Comparison of ENCODE assay signal across 18 cellular contexts in genomic region chr17:37825851-37826250, GRCh38.
"Had no signal": no experiment of that assay in that cellular context is flagged by ENCODE, and none has a peak within 500 bp of the region (broad histone marks: within the 10 kb centered on the region; RNA-seq: fewer than 3 reads in every experiment).

No MANE protein-coding gene starts in this region.

- H3K4me1 Mint-ChIP-seq: central memory CD8-positive, alpha-beta T cell had no signal

- H3K27ac ChIP-seq: left ventricle myocardium inferior, right atrium auricular region, thyroid gland had no signal

- H3K9me3 Mint-ChIP-seq: activated T-cell treated with anti-CD3 and anti-CD28 coated beads, Interleukin-2, amount 50 U/mL, for 24 hours; central memory CD8-positive, alpha-beta T cell; memory B cell; natural killer cell treated with Interleukin-12 subunit alpha and Interleukin-12 subunit beta and Interleukin-15 and Interleukin-18, amount 100 ng/mL, for 72 hours; stimulated activated memory B cell treated with anti-CD40 and anti-IgM and Interleukin-4, amounts not matched to agents 10 μg/mL and 1 μg/mL and 100 μg/mL, for 72 hours had no signal

- H3K4me3 ChIP-seq: adrenal gland, left ventricle myocardium inferior, right atrium auricular region, thyroid gland had no signal

- H3K27ac Mint-ChIP-seq: activated CD8-positive, alpha-beta memory T cell treated with anti-CD3 and anti-CD28 coated beads, Interleukin-2, amount 10 ng/mL, durations not matched to agents 7 days and 5 days; activated T-cell treated with anti-CD3 and anti-CD28 coated beads, Interleukin-2, amount 50 U/mL, for 24 hours; memory B cell; natural killer cell treated with Interleukin-12 subunit alpha and Interleukin-12 subunit beta and Interleukin-15 and Interleukin-18, amount 100 ng/mL, for 72 hours; progenitor cell of endocrine pancreas; stimulated activated memory B cell treated with anti-CD40 and anti-IgM and Interleukin-4, amounts not matched to agents 10 μg/mL and 1 μg/mL and 100 μg/mL, for 72 hours had no signal

- H3K36me3 ChIP-seq: adrenal gland, left ventricle myocardium inferior, right atrium auricular region, thyroid gland had no signal

- H3K27me3 ChIP-seq: adrenal gland, foreskin keratinocyte, right atrium auricular region, thyroid gland had no signal

- H3K9me3 ChIP-seq: adrenal gland, left ventricle myocardium inferior, right atrium auricular region, thyroid gland had no signal

- DNase-seq: activated CD4-positive, alpha-beta T cell treated with anti-CD3 and anti-CD28 coated beads for 1 hour; activated CD4-positive, alpha-beta T cell treated with anti-CD3 and anti-CD28 coated beads, Interleukin-2, amount 50 U/mL, for 48 hours; activated CD8-positive, alpha-beta memory T cell treated with anti-CD3 and anti-CD28 coated beads, Interleukin-2, amount 10 ng/mL, durations not matched to agents 7 days and 5 days; activated naive CD4-positive, alpha-beta T cell treated with anti-CD3 and anti-CD28 coated beads, Interleukin-2, amount 50 U/mL, for 16 hours; activated T-cell treated with anti-CD3 and anti-CD28 coated beads, Interleukin-2, amount 50 U/mL, for 24 hours; effector memory CD4-positive, alpha-beta T cell; foreskin keratinocyte; glutamatergic neuron; stimulated activated CD4-positive, alpha-beta T cell treated with anti-CD3 and anti-CD28 coated beads, Interleukin-2, amount 100 ng/mL, for 48 hours; thyroid gland had no signal

- H3K27me3 Mint-ChIP-seq: activated CD8-positive, alpha-beta memory T cell treated with anti-CD3 and anti-CD28 coated beads, Interleukin-2, amount 10 ng/mL, durations not matched to agents 7 days and 5 days; memory B cell; progenitor cell of endocrine pancreas; stimulated activated memory B cell treated with anti-CD40 and anti-IgM and Interleukin-4, amounts not matched to agents 10 μg/mL and 1 μg/mL and 100 μg/mL, for 72 hours had no signal

- ATAC-seq: activated CD8-positive, alpha-beta memory T cell treated with anti-CD3 and anti-CD28 coated beads, Interleukin-2, amount 10 ng/mL, durations not matched to agents 7 days and 5 days; natural killer cell treated with Interleukin-12 subunit alpha and Interleukin-12 subunit beta and Interleukin-15 and Interleukin-18, amount 100 ng/mL, for 72 hours had no signal

- H3K36me3 Mint-ChIP-seq: memory B cell; natural killer cell treated with Interleukin-12 subunit alpha and Interleukin-12 subunit beta and Interleukin-15 and Interleukin-18, amount 100 ng/mL, for 72 hours; stimulated activated memory B cell treated with anti-CD40 and anti-IgM and Interleukin-4, amounts not matched to agents 10 μg/mL and 1 μg/mL and 100 μg/mL, for 72 hours had no signal

- H3K4me1 ChIP-seq: right atrium auricular region had no signal

- H3K4me3 Mint-ChIP-seq: activated CD8-positive, alpha-beta memory T cell treated with anti-CD3 and anti-CD28 coated beads, Interleukin-2, amount 10 ng/mL, durations not matched to agents 7 days and 5 days; activated T-cell treated with anti-CD3 and anti-CD28 coated beads, Interleukin-2, amount 50 U/mL, for 24 hours; central memory CD8-positive, alpha-beta T cell; memory B cell; natural killer cell treated with Interleukin-12 subunit alpha and Interleukin-12 subunit beta and Interleukin-15 and Interleukin-18, amount 100 ng/mL, for 72 hours; stimulated activated memory B cell treated with anti-CD40 and anti-IgM and Interleukin-4, amounts not matched to agents 10 μg/mL and 1 μg/mL and 100 μg/mL, for 72 hours had no signal
